Comparison of ENCODE assay signal across 7 cellular contexts in genomic region chr19:48403606-48404005, GRCh38. TPM values are rescaled to one million over a fixed set of nuclear protein-coding genes. Genes with fewer than 3 reads are reported as not detected.
DNase-seq lines count a peak whose midpoint lies in the region; ATAC-seq and TF ChIP-seq lines count a peak whose summit lies in the region.
"Had no signal": no experiment of that assay in that cellular context is flagged by ENCODE, and none has a peak within 500 bp of the region (broad histone marks: within the 10 kb centered on the region; RNA-seq: fewer than 3 reads in every experiment).

No MANE protein-coding gene starts in this region.

- ATAC-seq in HG03442 (IDR thresholded peaks at IDR 0.05; ENCODE audit: unreplicated experiment) = no peak

- H3K9me3 ChIP-seq in trophoblast cell (ENCODE audit: insufficient read depth, low read depth, low read length) = no peaks in the 10 kb centered on the region
- H3K9me3 ChIP-seq: tibial artery had no signal

- no peak overlapping the region for H2AFZ ChIP-seq in trophoblast cell (ENCODE audit: insufficient read depth, low read length, poor library complexity)

- no peak overlapping the region for H3K4me3 ChIP-seq in cardiac fibroblast (replicated peaks in 1 of 2; ENCODE audit: low read depth in 2 of 2, low read length in 2 of 2)
- H3K4me3 ChIP-seq in trophoblast cell (ENCODE audit: low read depth, low read length) = no peak overlapping the region
- H3K4me3 ChIP-seq: tibial artery had no signal

- H3K27me3 ChIP-seq in trophoblast cell (ENCODE audit: insufficient read depth, low read length) = no peaks in the 10 kb centered on the region

- H2BK5ac ChIP-seq in trophoblast cell (ENCODE audit: low read depth, low read length, poor library complexity) = no peak overlapping the region

- H3K14ac ChIP-seq in trophoblast cell (ENCODE audit: low read length) = no peak overlapping the region

- no peak overlapping the region for H3K4me2 ChIP-seq in trophoblast cell (ENCODE audit: low read length)

- H4K8ac ChIP-seq in trophoblast cell (ENCODE audit: low read depth, low read length) = peak overlapping the region; percentile 53

- no peak overlapping the region for H4K91ac ChIP-seq in trophoblast cell (ENCODE audit: low read depth, low read length)

- H3K23ac ChIP-seq in trophoblast cell (ENCODE audit: low read length) = no peak overlapping the region

- H3K36me3 ChIP-seq in trophoblast cell (ENCODE audit: control insufficient read depth in 1 of 2, insufficient read depth in 2 of 2, low read length in 2 of 2) = no peaks in the 10 kb centered on the region

- H3K79me1 ChIP-seq in trophoblast cell (ENCODE audit: low read length) = peaks cover 5% of the 10 kb centered on the region

- no peak overlapping the region for H2BK12ac ChIP-seq in trophoblast cell (ENCODE audit: low read length)

- peaks cover 0 to 6% of the 10 kb centered on the region in 2 experiments for H3K4me1 ChIP-seq in trophoblast cell (ENCODE audit: control insufficient read depth in 1 of 2, insufficient read depth in 2 of 2, low read length in 2 of 2)

- no peak overlapping the region for H4K12ac ChIP-seq in trophoblast cell (ENCODE audit: low read depth, low read length)

- H2AK5ac ChIP-seq in trophoblast cell (ENCODE audit: low read length) = no peak overlapping the region

- no peak overlapping the region for H3K18ac ChIP-seq in trophoblast cell (ENCODE audit: low read length)

- DNase-seq in stimulated activated CD4-positive, alpha-beta T cell treated with anti-CD3 and anti-CD28 coated beads, Interleukin-15, amount 100 ng/mL, for 24 hours = peak; percentile 59
- DNase-seq in stimulated activated CD4-positive, alpha-beta T cell treated with anti-CD3 and anti-CD28 coated beads, Interleukin-12 subunit alpha, Interleukin-12 subunit beta, amount 100 ng/mL, for 4 hours = no peak
- DNase-seq in NCI-H524 (lab: John Stamatoyannopoulos, UW) = peak; percentile 49 to 79
- peak; percentile 65 to 75 for DNase-seq in cardiac fibroblast (ENCODE audit: low read depth in 2 of 2)
- peak in 1 of 2 donors; percentile 27 for DNase-seq in trophoblast cell

- H3K79me2 ChIP-seq in trophoblast cell (ENCODE audit: control insufficient read depth, insufficient read depth, low read length, poor library complexity) = no peaks in the 10 kb centered on the region

- H3K27ac ChIP-seq in trophoblast cell (ENCODE audit: low read depth, low read length) = no peak overlapping the region
- H3K27ac ChIP-seq: tibial artery had no signal

- H3K9ac ChIP-seq in trophoblast cell (ENCODE audit: low read length) = no peak overlapping the region

- no peak overlapping the region for H2BK120ac ChIP-seq in trophoblast cell (ENCODE audit: insufficient read depth, low read length, poor library complexity)

- TF ChIP-seq CTCF in cardiac fibroblast (IDR thresholded peaks at IDR 0.05; ENCODE audit: low read depth, low read length) = no peak

- WGBS in trophoblast cell (ENCODE audit: extremely low coverage, insufficient coverage, insufficient read length) = no CpG with 5 or more reads among the region's 3 CpGs

- no peak overlapping the region for H3K4ac ChIP-seq in trophoblast cell (ENCODE audit: low read depth, low read length)

RNA-seq across cellular contexts. Expression of gene GRIN2D, which starts 10.1 kb away (rescaled TPM):
- polyA plus RNA-seq in trophoblast cell (2013) = 3.3 and 3.6 TPM in 2 replicates

RNA-seq across cellular contexts. Expression of gene KDELR1, which starts 12.3 kb away (rescaled TPM):
- polyA plus RNA-seq in trophoblast cell (2013) = 586 and 590 TPM in 2 replicates

RNA-seq across cellular contexts. Expression of gene SYNGR4, which starts 39.4 kb away (rescaled TPM):
- polyA plus RNA-seq in trophoblast cell (2013) = 0.08 and 0.19 TPM in 2 replicates

RNA-seq across cellular contexts. Expression of gene TMEM143, which starts 39.9 kb away (rescaled TPM):
- polyA plus RNA-seq in trophoblast cell (2013) = 5.9 and 6.5 TPM in 2 replicates

RNA-seq across cellular contexts. Expression of gene GRWD1, which starts 42.2 kb away (rescaled TPM):
- polyA plus RNA-seq in trophoblast cell (2013) = 13.3 and 13.5 TPM in 2 replicates
